In the genomic region with DNA sequence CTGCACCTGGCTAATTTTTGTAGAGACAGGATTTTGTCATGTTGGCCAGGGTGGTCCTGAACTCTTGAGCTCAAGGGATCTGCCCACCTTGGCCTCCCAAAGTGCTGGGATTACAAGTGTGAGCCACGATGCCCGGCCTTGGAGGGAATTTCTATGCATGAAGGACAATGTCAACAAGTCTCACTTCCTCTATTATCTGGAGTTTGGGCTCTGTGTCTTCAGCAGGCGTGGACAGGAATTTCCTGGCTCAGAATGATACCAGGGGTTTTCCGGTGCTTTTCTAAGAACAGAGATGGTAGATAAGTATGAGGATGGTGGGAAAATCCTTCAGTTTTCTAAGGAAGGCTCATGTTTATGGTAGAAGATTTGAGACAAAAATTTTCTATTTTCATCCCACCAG, we compare ENCODE assay signal across 26 cellular contexts.
"Had no signal": no experiment of that assay in that cellular context is flagged by ENCODE, and none has a peak within 500 bp of the region (broad histone marks: within the 10 kb centered on the region; RNA-seq: fewer than 3 reads in every experiment).

No MANE protein-coding gene starts in this region.

- H3K4me3 Mint-ChIP-seq: activated CD4-positive, alpha-beta T cell treated with anti-CD3 and anti-CD28 coated beads, Interleukin-2, amount 10 ng/mL, durations not matched to agents 24 days and 14 days; activated CD8-positive, alpha-beta T cell treated with anti-CD3 and anti-CD28 coated beads for 36 hours; activated T-cell treated with anti-CD3 and anti-CD28 coated beads, Interleukin-2, amount 50 U/mL, for 24 hours; endodermal cell; naive B cell; neural crest cell; stimulated activated naive CD8-positive, alpha-beta T cell treated with anti-CD3 and anti-CD28 coated beads, Interleukin-15, amount 100 ng/mL, for 72 hours had no signal

- H3K36me3 ChIP-seq: right atrium auricular region, suprapubic skin, transverse colon had no signal

- H3K4me3 ChIP-seq: body of pancreas, mucosa of descending colon, right atrium auricular region, skin epidermis, suprapubic skin, transverse colon had no signal

- H3K27ac Mint-ChIP-seq: activated CD4-positive, alpha-beta T cell treated with anti-CD3 and anti-CD28 coated beads, Interleukin-2, amount 10 ng/mL, durations not matched to agents 24 days and 14 days; activated CD8-positive, alpha-beta T cell treated with anti-CD3 and anti-CD28 coated beads for 36 hours; activated T-cell treated with anti-CD3 and anti-CD28 coated beads, Interleukin-2, amount 50 U/mL, for 24 hours; activated T-helper 2 cell treated with anti-CD3 and anti-CD28 coated beads, Interferon-gamma antibody, Interleukin-2, Interleukin-4, amounts not matched to agents 10 μg/mL and 5 μg/mL and 100 μg/mL, durations not matched to agents 14 hours and 24 hours and 36 hours; endodermal cell; progenitor cell of endocrine pancreas; stimulated activated naive CD8-positive, alpha-beta T cell treated with anti-CD3 and anti-CD28 coated beads, Interleukin-15, amount 100 ng/mL, for 72 hours had no signal

- H3K9me3 Mint-ChIP-seq: endodermal cell had no signal

- H3K27me3 ChIP-seq: foreskin keratinocyte, right atrium auricular region, transverse colon had no signal

- DNase-seq: activated CD4-positive, alpha-beta T cell treated with anti-CD3 and anti-CD28 coated beads, Interleukin-2, amount 10 ng/mL, durations not matched to agents 24 days and 14 days; activated CD8-positive, alpha-beta T cell treated with anti-CD3 and anti-CD28 coated beads for 36 hours; activated naive CD4-positive, alpha-beta T cell treated with Interleukin-2 at 50 U/mL for 16 hours; activated T-cell treated with anti-CD3 and anti-CD28 coated beads, Interleukin-2, amount 50 U/mL, for 24 hours; body of pancreas; caudate nucleus; endodermal cell; foreskin keratinocyte; glutamatergic neuron; hippocampal formation; islet precursor cell; mammary epithelial cell; mucosa of descending colon; naive B cell; stimulated activated CD4-positive, alpha-beta T cell treated with anti-CD3 and anti-CD28 coated beads, Interleukin-15, amount 100 ng/mL, for 24 hours; stimulated activated CD4-positive, alpha-beta T cell treated with anti-CD3 and anti-CD28 coated beads, Interleukin-4, amount 100 ng/mL, for 1 hour; stimulated activated naive CD8-positive, alpha-beta T cell treated with anti-CD3 and anti-CD28 coated beads, Interleukin-15, amount 100 ng/mL, for 72 hours; T-helper 2 cell; transverse colon had no signal

- H3K9me3 ChIP-seq: body of pancreas, mucosa of descending colon, right atrium auricular region, transverse colon had no signal

- H3K27ac ChIP-seq: body of pancreas, foreskin keratinocyte, right atrium auricular region, skin epidermis, suprapubic skin, transverse colon had no signal

- H3K4me1 ChIP-seq: body of pancreas, foreskin keratinocyte, right atrium auricular region, suprapubic skin, transverse colon had no signal

- H3K4me1 Mint-ChIP-seq: naive B cell; stimulated activated naive CD8-positive, alpha-beta T cell treated with anti-CD3 and anti-CD28 coated beads, Interleukin-15, amount 100 ng/mL, for 72 hours had no signal

- H3K27me3 Mint-ChIP-seq: activated CD4-positive, alpha-beta T cell treated with anti-CD3 and anti-CD28 coated beads, Interleukin-2, amount 10 ng/mL, durations not matched to agents 24 days and 14 days had no signal

- ATAC-seq: activated CD8-positive, alpha-beta T cell treated with anti-CD3 and anti-CD28 coated beads for 36 hours; body of pancreas; foreskin keratinocyte; left lobe of liver; mucosa of descending colon; stimulated activated naive CD8-positive, alpha-beta T cell treated with anti-CD3 and anti-CD28 coated beads, Interleukin-15, amount 100 ng/mL, for 72 hours had no signal
